In genomic region chr18:74551936-74552555, GRCh38 we compare ENCODE assay signal across 8 cellular contexts. TPM values are rescaled to one million over a fixed set of nuclear protein-coding genes. Genes with fewer than 3 reads are reported as not detected.
DNase-seq lines count a peak whose midpoint lies in the region; ATAC-seq and TF ChIP-seq lines count a peak whose summit lies in the region.

No MANE protein-coding gene starts in this region.

- H3K27ac Mint-ChIP-seq in activated T-cell treated with anti-CD3 and anti-CD28 coated beads, Interleukin-2, amount 50 U/mL, for 72 hours, result no peak overlapping the region
- H3K27ac Mint-ChIP-seq in neural progenitor cell, result no peak overlapping the region

- H2AFZ ChIP-seq in GM23248 (no peak overlapping the region), neural progenitor cell (replicated peaks) (no peak overlapping the region)

- peaks cover 22% of the 10 kb centered on the region for H3K27me3 Mint-ChIP-seq in activated T-cell treated with anti-CD3 and anti-CD28 coated beads, Interleukin-2, amount 50 U/mL, for 72 hours (ENCODE audit: low read depth)
- peaks cover 17% of the 10 kb centered on the region for H3K27me3 Mint-ChIP-seq in neural progenitor cell (ENCODE audit: insufficient read depth, low read depth)

- no peak overlapping the region for H3K4me2 ChIP-seq in GM23248 (ENCODE audit: unreplicated experiment)
- H3K4me2 ChIP-seq in neural progenitor cell, result no peak overlapping the region

- 0 to 1% methylated on average over 5 of the region's 5 CpGs for WGBS in GM23248 (ENCODE audit: low coverage in 1 of 2, low lambda C conversion rate in 2 of 2, missing lambda C conversion rate in 2 of 2), 2 experiments

- peak; percentile 94 to 98 for ATAC-seq in activated T-cell treated with anti-CD3 and anti-CD28 coated beads, Interleukin-2, amount 50 U/mL, for 72 hours (replicated peaks in 1 of 2)

- peaks cover 19% of the 10 kb centered on the region; the same call in 1 of the 2 replicates for H3K27me3 ChIP-seq in GM23248 (replicated peaks; ENCODE audit: insufficient read depth)
- no peaks in the 10 kb centered on the region for H3K27me3 ChIP-seq in neural progenitor cell

- H3K27ac ChIP-seq in GM23248, result no peak overlapping the region
- no peak overlapping the region for H3K27ac ChIP-seq in neural progenitor cell
- H3K27ac ChIP-seq in substantia nigra (ENCODE audit: low read depth, low read length, poor library complexity, severe bottlenecking), result peak overlapping the region; percentile 68

- H3K79me2 ChIP-seq in GM23248 (ENCODE audit: insufficient read depth) (no peaks in the 10 kb centered on the region), neural progenitor cell (ENCODE audit: low read depth) (no peaks in the 10 kb centered on the region)

- H3K4me1 Mint-ChIP-seq in activated T-cell treated with anti-CD3 and anti-CD28 coated beads, Interleukin-2, amount 50 U/mL, for 72 hours (ENCODE audit: low read depth), result no peaks in the 10 kb centered on the region
- H3K4me1 Mint-ChIP-seq in neural progenitor cell, result peaks cover 12% of the 10 kb centered on the region

- H3K9ac ChIP-seq in GM23248 (no peak overlapping the region), neural progenitor cell (no peak overlapping the region)

- peak; percentile 73 for TF ChIP-seq CTCF in neural progenitor cell (IDR thresholded peaks at IDR 0.05)

- H3K36me3 ChIP-seq in GM23248 (ENCODE audit: low read depth) (no peaks in the 10 kb centered on the region), neural progenitor cell (no peaks in the 10 kb centered on the region)

- H3F3A ChIP-seq in GM23248 (ENCODE audit: insufficient read depth) (no peaks in the 10 kb centered on the region), neural progenitor cell (ENCODE audit: low read depth) (no peaks in the 10 kb centered on the region)

- H3K4me3 ChIP-seq in GM23248 (no peak overlapping the region), neural progenitor cell (no peak overlapping the region)

- H4K20me1 ChIP-seq in GM23248 (ENCODE audit: insufficient read depth) (no peaks in the 10 kb centered on the region), neural progenitor cell (ENCODE audit: low read depth) (no peaks in the 10 kb centered on the region)

- peaks cover 3 to 4% of the 10 kb centered on the region in 2 donors for H3K36me3 Mint-ChIP-seq in activated T-cell treated with anti-CD3 and anti-CD28 coated beads, Interleukin-2, amount 50 U/mL, for 72 hours (ENCODE audit: insufficient read depth in 2 of 2)
- peaks cover 2% of the 10 kb centered on the region for H3K36me3 Mint-ChIP-seq in neural progenitor cell

- no peaks in the 10 kb centered on the region for H3K9me2 ChIP-seq in GM23248 (ENCODE audit: insufficient read depth)

- no peaks in the 10 kb centered on the region for H3K9me3 ChIP-seq in GM23248 (ENCODE audit: low read depth)
- no peaks in the 10 kb centered on the region for H3K9me3 ChIP-seq in neural progenitor cell (ENCODE audit: low read depth)

- H3K4me1 ChIP-seq in GM23248 (ENCODE audit: insufficient read depth), result peaks cover 4% of the 10 kb centered on the region
- H3K4me1 ChIP-seq in neural progenitor cell, result no peaks in the 10 kb centered on the region

- H3K9me3 Mint-ChIP-seq in activated T-cell treated with anti-CD3 and anti-CD28 coated beads, Interleukin-2, amount 50 U/mL, for 72 hours, result peaks cover 0 to 2% of the 10 kb centered on the region in 2 donors
- H3K9me3 Mint-ChIP-seq in neural progenitor cell, result peaks cover 35% of the 10 kb centered on the region

- H3K4me3 Mint-ChIP-seq in activated T-cell treated with anti-CD3 and anti-CD28 coated beads, Interleukin-2, amount 50 U/mL, for 72 hours, result no peak overlapping the region
- H3K4me3 Mint-ChIP-seq in neural progenitor cell, result no peak overlapping the region

- in situ Hi-C loops in GM23248 (cut with MboI), result loop anchor here (5.0 to 25.0 kb wide), 2 partner anchors 200 to 365 kb away; no protein-coding TSS in a partner anchor

- DNase-seq in EL (peak; percentile 78), GM23248 (peak; percentile 88), LHCN-M2 (ENCODE audit: low read depth) (peak; percentile 67), RKO (ENCODE audit: low spot score) (peak; percentile 84), fibroblast of peridontal ligament (ENCODE audit: extremely low read depth) (peak; percentile 88), neural progenitor cell (ENCODE audit: low spot score) (peak; percentile 78), substantia nigra (lab: John Stamatoyannopoulos, UW) (peak in 46 of 49 donors; percentile 8 to 91 (median 71))
- peak; percentile 76 to 77 for DNase-seq in activated T-cell treated with anti-CD3 and anti-CD28 coated beads, Interleukin-2, amount 50 U/mL, for 72 hours

RNA-seq across cellular contexts. Expression of gene CNDP1, which starts 17.7 kb away (rescaled TPM):
- not detected in 2 replicates for total RNA-seq in GM23248 (2014; rRNA removed; shearing (Covaris generic))
- polyA plus RNA-seq in GM23248 (2016; fragmentation: Nextera tagmentation; extraction: Ambion mirVana), result not detected in 2 replicates
- not detected in 2 replicates for total RNA-seq in LHCN-M2 (2014; rRNA removed)
- not detected for polyA plus RNA-seq in LHCN-M2 (2012)
- total RNA-seq in activated T-cell treated with anti-CD3 and anti-CD28 coated beads, Interleukin-2, amount 50 U/mL, for 72 hours, result under 1 TPM in 1 of 2 donors, not detected in 1; 0.16 TPM
- total RNA-seq in neural progenitor cell (ENCODE audit: low replicate concordance), result not detected in 2 replicates

RNA-seq across cellular contexts. Expression of gene ZNF407, which starts 45.6 kb away (rescaled TPM):
- total RNA-seq in GM23248 (2014; rRNA removed; shearing (Covaris generic)), result 6.3 and 7.7 TPM in 2 replicates
- polyA plus RNA-seq in GM23248 (2016; fragmentation: Nextera tagmentation; extraction: Ambion mirVana), result 2.2 and 2.6 TPM in 2 replicates
- total RNA-seq in LHCN-M2 (2014; rRNA removed) (7.2 and 9.5 TPM in 2 replicates), neural progenitor cell (ENCODE audit: low replicate concordance) (7.3 and 9.0 TPM in 2 replicates)
- polyA plus RNA-seq in LHCN-M2 (2012), result 3.1 TPM
- 10 to 100 TPM; 11.9 to 13.0 TPM for total RNA-seq in activated T-cell treated with anti-CD3 and anti-CD28 coated beads, Interleukin-2, amount 50 U/mL, for 72 hours

RNA-seq across cellular contexts. Expression of gene CNDP2, which starts 55.9 kb away (rescaled TPM):
- total RNA-seq in GM23248 (2014; rRNA removed; shearing (Covaris generic)), result 40.5 and 46.4 TPM in 2 replicates
- polyA plus RNA-seq in GM23248 (2016; fragmentation: Nextera tagmentation; extraction: Ambion mirVana), result 72.2 and 72.7 TPM in 2 replicates
- 62.8 and 65.3 TPM in 2 replicates for total RNA-seq in LHCN-M2 (2014; rRNA removed)
- polyA plus RNA-seq in LHCN-M2 (2012), result 87.9 TPM
- 100 to 1,000 TPM; 211 to 212 TPM for total RNA-seq in activated T-cell treated with anti-CD3 and anti-CD28 coated beads, Interleukin-2, amount 50 U/mL, for 72 hours
- total RNA-seq in neural progenitor cell (ENCODE audit: low replicate concordance), result 56.1 and 69.7 TPM in 2 replicates
